Comparison of ENCODE assay signal across 12 cellular contexts in the genomic region with DNA sequence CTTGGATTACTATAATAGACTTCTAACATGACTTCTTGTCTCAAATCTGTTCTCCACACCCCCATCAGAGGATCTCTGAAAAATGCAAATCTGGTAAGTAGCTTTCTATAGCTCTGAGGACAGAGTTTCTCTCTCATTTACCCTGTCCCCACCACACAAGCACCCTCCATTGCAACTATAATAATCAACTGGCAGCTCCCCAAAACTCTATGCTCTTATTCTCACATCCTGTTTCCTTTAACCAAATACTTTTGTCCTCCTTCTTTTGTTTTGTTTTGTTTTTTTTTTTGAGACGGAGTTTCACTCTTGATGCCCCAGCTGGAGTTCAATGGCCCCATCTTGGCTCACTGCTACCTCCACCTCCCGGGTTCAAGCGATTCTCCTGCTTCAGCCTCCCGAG.
DNase-seq lines count a peak whose midpoint lies in the region; ATAC-seq and TF ChIP-seq lines count a peak whose summit lies in the region.
"Had no signal": no experiment of that assay in that cellular context is flagged by ENCODE, and none has a peak within 500 bp of the region (broad histone marks: within the 10 kb centered on the region; RNA-seq: fewer than 3 reads in every experiment).

No MANE protein-coding gene starts in this region.

- H4K20me1 ChIP-seq in osteoblast (ENCODE audit: insufficient read depth, low read length) = peaks cover 4% of the 10 kb centered on the region

- CTCF ChIA-PET in WTC11 (lab: Charles Lee) = no interaction called here

- H3K9me3 Mint-ChIP-seq in WTC11 = no peaks in the 10 kb centered on the region

- no peaks in the 10 kb centered on the region for H3K9me3 ChIP-seq in osteoblast (ENCODE audit: low read depth, low read length)

- DNase-seq in GM20000 (ENCODE audit: low spot score) = peak; percentile 62
- DNase-seq in WTC11 (ENCODE audit: low spot score) = no peak
- no peak for DNase-seq in NCI-H1417 treated with DMSO at 0.1 percent for 48 hours (lab: John Stamatoyannopoulos, UW)
- DNase-seq in stimulated activated CD4-positive, alpha-beta T cell treated with anti-CD3 and anti-CD28 coated beads, Interleukin-1b, Interleukin-23, amount 100 ng/mL, for 48 hours = no peak
- DNase-seq in osteoblast (ENCODE audit: insufficient read length, low spot score, missing footprints) = no peak
- DNase-seq: DMS153, NCI-H1436 had no signal

- H3K27ac ChIP-seq in osteoblast (ENCODE audit: low read depth, low read length) = no peak overlapping the region

- no peak overlapping the region for H2AFZ ChIP-seq in osteoblast (ENCODE audit: low read length)

- H3K79me2 ChIP-seq in osteoblast (ENCODE audit: insufficient read depth, low read length) = peaks cover 2% of the 10 kb centered on the region

- POLR2A ChIA-PET in WTC11 (lab: Charles Lee) = no interaction called here

- TF ChIP-seq CTCF in GM20000 (IDR thresholded peaks at IDR 0.05; ENCODE audit: extremely low read depth, missing control alignments) = no peak
- TF ChIP-seq CTCF in WTC11 (IDR thresholded peaks at IDR 0.05) = no peak
- no peak for TF ChIP-seq CTCF in osteoblast (IDR thresholded peaks at IDR 0.05; ENCODE audit: extremely low read depth, low read depth, low read length)

- H3K27me3 Mint-ChIP-seq in WTC11 (ENCODE audit: low read depth) = no peaks in the 10 kb centered on the region
- H3K27me3 Mint-ChIP-seq: activated naive CD8-positive, alpha-beta T cell had no signal

- H3K36me3 ChIP-seq in osteoblast (ENCODE audit: insufficient read depth, low read length) = peaks cover 19% of the 10 kb centered on the region

- H3K27me3 ChIP-seq in osteoblast (ENCODE audit: insufficient read depth, low read length) = no peaks in the 10 kb centered on the region

- H3K4me1 ChIP-seq in osteoblast (ENCODE audit: insufficient read depth, low read length) = no peaks in the 10 kb centered on the region

- no peak overlapping the region for H3K4me3 Mint-ChIP-seq in WTC11
- H3K4me3 Mint-ChIP-seq: activated naive CD8-positive, alpha-beta T cell had no signal

- peaks cover 2% of the 10 kb centered on the region; the same call in 1 of the 2 replicates for H3K36me3 Mint-ChIP-seq in WTC11

- no peak overlapping the region for H3K4me2 ChIP-seq in osteoblast (ENCODE audit: insufficient read depth, low read length)

- ATAC-seq in GM18517 (IDR thresholded peaks at IDR 0.05; ENCODE audit: unreplicated experiment) (peak; percentile 94), HG03039 (IDR thresholded peaks at IDR 0.05; ENCODE audit: unreplicated experiment) (peak; percentile 87), WTC11 (no peak), esophagus mucosa (no peak)
- ATAC-seq: Panc1 had no signal

- no peaks in the 10 kb centered on the region for H3K4me1 Mint-ChIP-seq in WTC11

- 0 out of 2 replicates have a peak overlapping the region, but pooled peaks have one; percentile 5 for H3K27ac Mint-ChIP-seq in WTC11
- H3K27ac Mint-ChIP-seq: activated naive CD8-positive, alpha-beta T cell had no signal

- H3K4me3 ChIP-seq in osteoblast (ENCODE audit: insufficient read depth, low read length) = no peak overlapping the region

TF ChIP-seq in WTC11, 78 proteins besides CTCF, POLR2A, EP300 and RAD21:
- TF ChIP-seq CREB1 (CRISPR knock-in tag; IDR thresholded peaks at IDR 0.05) (no peak), GRHL2 (CRISPR knock-in tag; IDR thresholded peaks at IDR 0.05; ENCODE audit: insufficient replicate concordance, severe bottlenecking) (no peak), JAZF1 (CRISPR knock-in tag; IDR thresholded peaks at IDR 0.05) (no peak), SP1 (CRISPR knock-in tag; conservative IDR thresholded peaks at IDR 0.05) (no peak)
- TF ChIP-seq, protein P1, sequence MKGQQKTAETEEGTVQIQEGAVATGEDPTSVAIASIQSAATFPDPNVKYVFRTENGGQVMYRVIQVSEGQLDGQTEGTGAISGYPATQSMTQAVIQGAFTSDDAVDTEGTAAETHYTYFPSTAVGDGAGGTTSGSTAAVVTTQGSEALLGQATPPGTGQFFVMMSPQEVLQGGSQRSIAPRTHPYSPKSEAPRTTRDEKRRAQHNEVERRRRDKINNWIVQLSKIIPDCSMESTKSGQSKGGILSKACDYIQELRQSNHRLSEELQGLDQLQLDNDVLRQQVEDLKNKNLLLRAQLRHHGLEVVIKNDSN (CRISPR knock-in tag; IDR thresholded peaks at IDR 0.05) = no peak
- TF ChIP-seq, protein P2, sequence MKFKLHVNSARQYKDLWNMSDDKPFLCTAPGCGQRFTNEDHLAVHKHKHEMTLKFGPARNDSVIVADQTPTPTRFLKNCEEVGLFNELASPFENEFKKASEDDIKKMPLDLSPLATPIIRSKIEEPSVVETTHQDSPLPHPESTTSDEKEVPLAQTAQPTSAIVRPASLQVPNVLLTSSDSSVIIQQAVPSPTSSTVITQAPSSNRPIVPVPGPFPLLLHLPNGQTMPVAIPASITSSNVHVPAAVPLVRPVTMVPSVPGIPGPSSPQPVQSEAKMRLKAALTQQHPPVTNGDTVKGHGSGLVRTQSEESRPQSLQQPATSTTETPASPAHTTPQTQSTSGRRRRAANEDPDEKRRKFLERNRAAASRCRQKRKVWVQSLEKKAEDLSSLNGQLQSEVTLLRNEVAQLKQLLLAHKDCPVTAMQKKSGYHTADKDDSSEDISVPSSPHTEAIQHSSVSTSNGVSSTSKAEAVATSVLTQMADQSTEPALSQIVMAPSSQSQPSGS (CRISPR knock-in tag; IDR thresholded peaks at IDR 0.05; ENCODE audit: borderline replicate concordance, low read depth) = no peak
- TF ChIP-seq, protein P3, sequence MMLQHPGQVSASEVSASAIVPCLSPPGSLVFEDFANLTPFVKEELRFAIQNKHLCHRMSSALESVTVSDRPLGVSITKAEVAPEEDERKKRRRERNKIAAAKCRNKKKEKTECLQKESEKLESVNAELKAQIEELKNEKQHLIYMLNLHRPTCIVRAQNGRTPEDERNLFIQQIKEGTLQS (CRISPR knock-in tag; conservative IDR thresholded peaks at IDR 0.05) = no peak
TF ChIP-seq in WTC11: peak in this region for 0.

Comparison
In these comparisons a context has a peak if more than half of its experiments do, and no peak if none do; other contexts are left out.
1. ATAC-seq: peak in GM18517 (single experiment) and HG03039 (single experiment); none in WTC11 (single experiment) and esophagus mucosa (single experiment).